Comparison of ENCODE assay signal across 1 cellular context in the genomic region with DNA sequence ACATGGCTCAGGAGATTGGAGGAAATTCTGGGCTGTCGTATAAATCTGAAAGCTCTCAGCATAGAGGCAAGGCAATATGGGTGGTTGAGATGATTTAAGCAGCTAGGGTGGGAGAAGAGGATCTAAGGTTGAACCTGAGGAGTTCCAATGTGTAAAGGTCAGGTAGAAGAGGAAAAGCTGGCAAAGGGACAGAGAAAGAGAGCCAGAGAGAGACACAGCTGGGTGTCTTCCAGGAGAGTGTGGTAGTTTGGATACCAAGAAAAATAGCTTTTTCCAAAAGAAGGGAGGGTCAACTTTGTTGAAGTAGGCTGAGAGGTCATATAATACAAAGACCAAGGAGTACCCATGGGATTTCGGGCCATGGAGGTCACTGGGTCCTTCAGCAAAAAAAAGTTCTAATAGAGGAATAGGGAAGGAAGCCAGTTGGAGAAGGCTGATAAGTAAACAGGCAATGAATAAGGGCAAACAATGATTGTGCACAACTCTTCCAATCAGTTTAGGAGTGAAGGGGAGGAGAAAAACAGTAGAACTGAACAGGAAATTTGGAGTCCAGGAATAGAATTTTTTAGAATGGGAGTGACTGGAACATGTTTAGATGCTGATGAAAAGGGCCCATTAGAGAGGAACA.
TF ChIP-seq lines count a peak whose summit lies in the region.

No MANE protein-coding gene starts in this region.

TF ChIP-seq in K562, 482 proteins besides CTCF, POLR2A, EP300 and RAD21 (continued from another document):
- TF ChIP-seq, protein P1, sequence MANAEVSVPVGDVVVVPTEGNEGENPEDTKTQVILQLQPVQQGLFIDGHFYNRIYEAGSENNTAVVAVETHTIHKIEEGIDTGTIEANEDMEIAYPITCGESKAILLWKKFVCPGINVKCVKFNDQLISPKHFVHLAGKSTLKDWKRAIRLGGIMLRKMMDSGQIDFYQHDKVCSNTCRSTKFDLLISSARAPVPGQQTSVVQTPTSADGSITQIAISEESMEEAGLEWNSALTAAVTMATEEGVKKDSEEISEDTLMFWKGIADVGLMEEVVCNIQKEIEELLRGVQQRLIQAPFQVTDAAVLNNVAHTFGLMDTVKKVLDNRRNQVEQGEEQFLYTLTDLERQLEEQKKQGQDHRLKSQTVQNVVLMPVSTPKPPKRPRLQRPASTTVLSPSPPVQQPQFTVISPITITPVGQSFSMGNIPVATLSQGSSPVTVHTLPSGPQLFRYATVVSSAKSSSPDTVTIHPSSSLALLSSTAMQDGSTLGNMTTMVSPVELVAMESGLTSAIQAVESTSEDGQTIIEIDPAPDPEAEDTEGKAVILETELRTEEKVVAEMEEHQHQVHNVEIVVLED (CRISPR knock-in tag; IDR thresholded peaks at IDR 0.05) = no peak
- TF ChIP-seq ATF1 (CRISPR knock-in tag; IDR thresholded peaks at IDR 0.05) (no peak), ATF1 (tag; IDR thresholded peaks at IDR 0.05) (no peak), MECOM (CRISPR knock-in tag; IDR thresholded peaks at IDR 0.05) (no peak), TRIM25 (IDR thresholded peaks at IDR 0.05; ENCODE audit: borderline replicate concordance) (no peak), SMARCC2 (IDR thresholded peaks at IDR 0.05; ENCODE audit: low read depth) (no peak), ZNF23 (CRISPR knock-in tag; IDR thresholded peaks at IDR 0.05) (no peak)
